ENCODE assay signal across 8 cellular contexts in the genomic region with DNA sequence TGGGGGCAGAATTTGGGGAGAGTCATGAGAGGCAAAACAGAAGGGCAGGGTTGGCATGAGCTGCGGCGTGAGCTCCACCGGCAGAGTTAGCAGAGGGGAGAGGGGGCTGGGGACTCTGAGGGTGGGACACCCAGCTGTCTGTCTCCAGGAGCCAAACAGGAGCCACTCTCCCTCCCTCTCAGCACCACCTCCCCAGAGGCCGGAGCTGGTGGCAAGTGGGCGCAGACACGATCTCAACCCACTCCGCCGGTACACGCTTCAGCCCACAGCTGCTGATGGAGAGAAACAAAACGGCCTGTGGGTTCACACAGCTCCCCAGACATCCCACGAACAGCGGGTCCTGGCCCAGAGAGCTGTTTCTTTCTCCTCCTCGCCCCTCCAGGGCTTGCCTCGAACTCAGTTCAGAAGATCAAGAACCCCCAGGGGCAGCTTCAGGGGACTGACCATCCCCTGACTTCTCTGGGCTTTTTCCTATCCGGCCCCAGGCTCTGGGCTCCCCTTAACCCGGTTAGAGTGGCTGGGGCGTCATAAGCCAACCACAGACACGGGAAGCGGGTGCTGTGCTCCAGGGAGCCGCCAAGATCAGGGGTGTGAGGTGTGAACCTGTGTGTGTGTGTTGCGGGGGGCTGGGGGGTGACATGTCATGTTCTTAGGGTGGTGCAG.
DNase-seq lines count a peak whose midpoint lies in the region; ATAC-seq and TF ChIP-seq lines count a peak whose summit lies in the region.

No MANE protein-coding gene starts in this region.

- H3K36me3 ChIP-seq in OCI-LY3 (replicated peaks; ENCODE audit: low read depth, low read length) (peaks cover 6% of the 10 kb centered on the region), endocrine pancreas (ENCODE audit: control insufficient read depth, insufficient read depth, low read length) (no peaks in the 10 kb centered on the region)

- peak; percentile 45 for DNase-seq in stimulated activated CD8-positive, alpha-beta memory T cell treated with anti-CD3 and anti-CD28 coated beads, Interleukin-4, amount 100 ng/mL, for 48 hours
- DNase-seq in NCI-H526 treated with DMSO at 0.1 percent for 48 hours (lab: John Stamatoyannopoulos, UW) (no peak), NCI-H2029 treated with DMSO at 0.1 percent for 48 hours (lab: John Stamatoyannopoulos, UW) (no peak), NCI-H1092 (lab: John Stamatoyannopoulos, UW) (no peak)

- H3K79me2 ChIP-seq in OCI-LY3 (ENCODE audit: low read length): peaks cover 15% of the 10 kb centered on the region

- no peaks in the 10 kb centered on the region for H3K27me3 ChIP-seq in OCI-LY3 (ENCODE audit: low read depth, low read length)
- no peaks in the 10 kb centered on the region for H3K27me3 ChIP-seq in endocrine pancreas (ENCODE audit: control insufficient read depth, insufficient read depth, low read length)

- H3K9ac ChIP-seq in OCI-LY3 (ENCODE audit: low read length) (peak overlapping the region; percentile 68), endocrine pancreas (ENCODE audit: control insufficient read depth, insufficient read depth, low read length) (peak overlapping the region; percentile 33)

- ATAC-seq in GM19467 (IDR thresholded peaks at IDR 0.05; ENCODE audit: unreplicated experiment) (peak; percentile 13), HG03442 (IDR thresholded peaks at IDR 0.05; ENCODE audit: unreplicated experiment) (no peak)

- no peaks in the 10 kb centered on the region for H3K9me3 ChIP-seq in OCI-LY3 (ENCODE audit: insufficient read depth, low read length)
- no peaks in the 10 kb centered on the region for H3K9me3 ChIP-seq in endocrine pancreas (ENCODE audit: control insufficient read depth, low read length)

- peak overlapping the region; percentile 62 for H3K27ac ChIP-seq in OCI-LY3 (ENCODE audit: low read length)

- H2AFZ ChIP-seq in OCI-LY3 (ENCODE audit: low read depth, low read length): no peak overlapping the region

- H3K4me1 ChIP-seq in OCI-LY3 (ENCODE audit: low read length) (peaks cover 43% of the 10 kb centered on the region), endocrine pancreas (ENCODE audit: control insufficient read depth, insufficient read depth, low read length) (no peaks in the 10 kb centered on the region)

- peak overlapping the region; percentile 81 for H3K4me2 ChIP-seq in OCI-LY3 (ENCODE audit: low read length)

- no peak for TF ChIP-seq CTCF in OCI-LY3 (IDR thresholded peaks at IDR 0.05; ENCODE audit: low read depth, low read length)

- no peaks in the 10 kb centered on the region for H4K20me1 ChIP-seq in OCI-LY3 (ENCODE audit: insufficient read depth, low read length)

- H3K4me3 ChIP-seq in OCI-LY3 (ENCODE audit: low read length) (peak overlapping the region; percentile 57), endocrine pancreas (ENCODE audit: control insufficient read depth, insufficient read depth, low read length) (no peak overlapping the region)
